ENCODE assay signal across 22 cellular contexts in the genomic region with DNA sequence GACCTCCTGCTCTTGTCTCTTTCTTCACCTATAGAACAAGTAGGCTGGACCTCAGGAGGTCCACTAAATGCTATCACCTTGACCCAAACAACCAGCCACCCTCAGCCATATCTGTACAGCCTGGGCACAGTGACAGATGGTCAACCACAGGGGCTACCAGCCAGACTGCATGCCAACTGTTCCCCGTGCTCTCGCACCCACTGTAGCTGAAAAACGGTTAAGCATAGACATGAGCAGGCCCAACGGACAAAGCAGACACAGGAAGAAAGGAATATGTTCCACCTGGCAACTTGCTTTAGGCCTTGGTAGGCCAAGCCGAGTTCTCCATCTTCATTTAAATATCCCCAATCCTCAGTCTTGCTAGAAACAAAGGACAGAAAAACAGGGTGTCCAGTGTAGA. TPM values are rescaled to one million over a fixed set of nuclear protein-coding genes. Genes with fewer than 3 reads are reported as not detected.
DNase-seq lines count a peak whose midpoint lies in the region; ATAC-seq, FAIRE-seq and TF ChIP-seq lines count a peak whose summit lies in the region.
"Had no signal": no experiment of that assay in that cellular context is flagged by ENCODE, and none has a peak within 500 bp of the region (broad histone marks: within the 10 kb centered on the region; RNA-seq: fewer than 3 reads in every experiment).

No MANE protein-coding gene starts in this region.

- no peaks in the 10 kb centered on the region for H3K4me1 ChIP-seq in osteoblast (ENCODE audit: insufficient read depth, low read length)
- H3K4me1 ChIP-seq: BE2C had no signal

- H4K20me1 ChIP-seq in osteoblast (ENCODE audit: insufficient read depth, low read length) = no peaks in the 10 kb centered on the region

- in situ Hi-C loops in G401 (cut with HindIII; ENCODE audit: low sequenced_read_pairs) = no loop called here

- H3K9me3 ChIP-seq in osteoblast (ENCODE audit: low read depth, low read length) = no peaks in the 10 kb centered on the region
- H3K9me3 ChIP-seq: BE2C, Caco-2 had no signal

- no peaks in the 10 kb centered on the region for H3K79me2 ChIP-seq in osteoblast (ENCODE audit: insufficient read depth, low read length)

- H3K27ac ChIP-seq in osteoblast (ENCODE audit: low read depth, low read length) = no peak overlapping the region

- H3K4me2 ChIP-seq in osteoblast (ENCODE audit: insufficient read depth, low read length) = no peak overlapping the region
- H3K4me2 ChIP-seq: GM23338 had no signal

- H3K36me3 ChIP-seq in bronchial epithelial cell (ENCODE audit: control insufficient read depth, insufficient read depth, low read length) (peaks cover 1% of the 10 kb centered on the region), osteoblast (ENCODE audit: insufficient read depth, low read length) (no peaks in the 10 kb centered on the region)
- H3K36me3 ChIP-seq: BE2C had no signal

- CTCF ChIA-PET in activated CD8-positive, alpha-beta memory T cell treated with anti-CD3 and anti-CD28 coated beads, Interleukin-2, amount 10 ng/mL, durations not matched to agents 7 days and 5 days (lab: Charles Lee) = interaction anchor here (0.6 to 2.7 kb wide), 3 partner anchors 304 to 353 kb away, joined by 4 to 12 read pairs (median 10); no protein-coding TSS in a partner anchor

- ATAC-seq in activated CD8-positive, alpha-beta memory T cell treated with anti-CD3 and anti-CD28 coated beads, Interleukin-2, amount 10 ng/mL, durations not matched to agents 7 days and 5 days = no peak
- ATAC-seq: GM12878, GM23338, K562 had no signal

- no peak overlapping the region for H3K4me3 ChIP-seq in bronchial epithelial cell (ENCODE audit: low read depth, low read length)
- H3K4me3 ChIP-seq in osteoblast (ENCODE audit: insufficient read depth, low read length) = no peak overlapping the region
- H3K4me3 ChIP-seq: GM12878, GM23338, K562 had no signal

- FAIRE-seq in bronchial epithelial cell (lab: Jason Lieb, UNC) = peak; percentile 82
- FAIRE-seq: A204.1, D721Med, GM12878, GM18507, H54, HTR-8/SVneo, K562 had no signal

- H3K27me3 ChIP-seq in bronchial epithelial cell (ENCODE audit: control insufficient read depth, insufficient read depth, low read length) (no peaks in the 10 kb centered on the region), osteoblast (ENCODE audit: insufficient read depth, low read length) (no peaks in the 10 kb centered on the region)
- H3K27me3 ChIP-seq: BE2C had no signal

- no peak overlapping the region for H2AFZ ChIP-seq in osteoblast (ENCODE audit: low read length)
- H2AFZ ChIP-seq: GM23338 had no signal

- H3K4me3 Mint-ChIP-seq in activated CD8-positive, alpha-beta memory T cell treated with anti-CD3 and anti-CD28 coated beads, Interleukin-2, amount 10 ng/mL, durations not matched to agents 7 days and 5 days = no peak overlapping the region
- H3K4me3 Mint-ChIP-seq: CD4-positive, alpha-beta T cell; GM23338 had no signal

- H3K9me3 Mint-ChIP-seq in activated CD8-positive, alpha-beta memory T cell treated with anti-CD3 and anti-CD28 coated beads, Interleukin-2, amount 10 ng/mL, durations not matched to agents 7 days and 5 days (ENCODE audit: low read depth) = no peaks in the 10 kb centered on the region
- H3K9me3 Mint-ChIP-seq: CD4-positive, alpha-beta T cell; GM23338 had no signal

- no peak overlapping the region for H3K27ac Mint-ChIP-seq in activated CD8-positive, alpha-beta memory T cell treated with anti-CD3 and anti-CD28 coated beads, Interleukin-2, amount 10 ng/mL, durations not matched to agents 7 days and 5 days
- H3K27ac Mint-ChIP-seq: CD4-positive, alpha-beta T cell; GM23338 had no signal

- DNase-seq in DMS 273 (lab: John Stamatoyannopoulos, UW; ENCODE audit: unreplicated experiment) (peak; percentile 79), G401 (ENCODE audit: low spot score) (peak; percentile 74), bronchial epithelial cell (ENCODE audit: low read depth) (no peak), osteoblast (ENCODE audit: insufficient read length, low spot score, missing footprints) (peak; percentile 66), NCI-H1092 treated with DMSO at 0.1 percent for 48 hours (lab: John Stamatoyannopoulos, UW) (no peak), NCI-H1048 (lab: John Stamatoyannopoulos, UW) (no peak)
- DNase-seq in activated CD8-positive, alpha-beta memory T cell treated with anti-CD3 and anti-CD28 coated beads, Interleukin-2, amount 10 ng/mL, durations not matched to agents 7 days and 5 days = no peak
- DNase-seq: ACHN; BE2C; Caco-2; CD4-positive, alpha-beta T cell; DMS79 treated with DMSO at 0.1 percent for 48 hours; HCEC 1CT; IMR-90 had no signal

- H3K4me1 Mint-ChIP-seq in activated CD8-positive, alpha-beta memory T cell treated with anti-CD3 and anti-CD28 coated beads, Interleukin-2, amount 10 ng/mL, durations not matched to agents 7 days and 5 days = no peaks in the 10 kb centered on the region

- no peak for TF ChIP-seq CTCF in bronchial epithelial cell (IDR thresholded peaks at IDR 0.05; ENCODE audit: insufficient read depth, low read length, severe bottlenecking)
- no peak for TF ChIP-seq CTCF in osteoblast (IDR thresholded peaks at IDR 0.05; ENCODE audit: extremely low read depth, low read depth, low read length)

- H3K36me3 Mint-ChIP-seq in activated CD8-positive, alpha-beta memory T cell treated with anti-CD3 and anti-CD28 coated beads, Interleukin-2, amount 10 ng/mL, durations not matched to agents 7 days and 5 days = no peaks in the 10 kb centered on the region

- H3K27me3 Mint-ChIP-seq in activated CD8-positive, alpha-beta memory T cell treated with anti-CD3 and anti-CD28 coated beads, Interleukin-2, amount 10 ng/mL, durations not matched to agents 7 days and 5 days = no peaks in the 10 kb centered on the region
- H3K27me3 Mint-ChIP-seq: CD4-positive, alpha-beta T cell had no signal

RNA-seq across cellular contexts. Expression of gene ACAA2, which starts 43.2 kb away (rescaled TPM):
- 152 and 157 TPM in 2 replicates for total RNA-seq in G401 (2014; rRNA removed; shearing (Covaris generic))
- total RNA-seq in bronchial epithelial cell (10.3 and 11.0 TPM in 2 replicates), osteoblast (52.8 and 60.7 TPM in 2 replicates)
- total RNA-seq in activated CD8-positive, alpha-beta memory T cell treated with anti-CD3 and anti-CD28 coated beads, Interleukin-2, amount 10 ng/mL, durations not matched to agents 7 days and 5 days = 100 to 1,000 TPM in 1 of 2 experiments, 10 to 100 TPM in 1; 73.6 to 105 TPM

Comparison
In these comparisons a context has a peak if more than half of its experiments do, and no peak if none do; other contexts are left out.
1. DNase-seq: peak in DMS 273 (single experiment), G401 (single experiment) and osteoblast (single experiment); none in bronchial epithelial cell (single experiment), activated CD8-positive, alpha-beta memory T cell treated with anti-CD3 and anti-CD28 coated beads, Interleukin-2, amount 10 ng/mL, durations not matched to agents 7 days and 5 days (single experiment), NCI-H1092 treated with DMSO at 0.1 percent for 48 hours (single experiment) and NCI-H1048 (single experiment).